11 cellular contexts compared by ENCODE assay signal in genomic region chr7:36863901-36864701, GRCh38.
DNase-seq lines count a peak whose midpoint lies in the region; ATAC-seq, FAIRE-seq and TF ChIP-seq lines count a peak whose summit lies in the region.
"Had no signal": no experiment of that assay in that cellular context is flagged by ENCODE, and none has a peak within 500 bp of the region (broad histone marks: within the 10 kb centered on the region; RNA-seq: fewer than 3 reads in every experiment).

No MANE protein-coding gene starts in this region.

- ATAC-seq in activated CD4-positive, alpha-beta T cell treated with anti-CD3 and anti-CD28 coated beads for 36 hours = peak; percentile 16
- ATAC-seq in WTC11 (no peak), right lobe of liver (peak; percentile 50 to 78 (median 66))

- H3K27ac ChIP-seq in right lobe of liver = no peak overlapping the region

- peak overlapping the region; percentile 21 for H3K27ac Mint-ChIP-seq in activated CD4-positive, alpha-beta T cell treated with anti-CD3 and anti-CD28 coated beads for 36 hours
- no peak overlapping the region for H3K27ac Mint-ChIP-seq in WTC11

- H3K9me3 Mint-ChIP-seq in activated CD4-positive, alpha-beta T cell treated with anti-CD3 and anti-CD28 coated beads for 36 hours (ENCODE audit: low read depth) = no peaks in the 10 kb centered on the region
- no peaks in the 10 kb centered on the region for H3K9me3 Mint-ChIP-seq in WTC11

- FAIRE-seq in GM19239 (lab: Jason Lieb, UNC) = no peak

- intact Hi-C loops in activated CD4-positive, alpha-beta T cell treated with anti-CD3 and anti-CD28 coated beads for 36 hours (cut with DNase I, micrococcal nuclease) = no loop called here
- intact Hi-C loops in right lobe of liver (cut with DNase I) = no loop called here

- no peaks in the 10 kb centered on the region for H3K4me1 ChIP-seq in right lobe of liver

- WGBS in right lobe of liver (ENCODE audit: insufficient coverage, low coverage, low lambda C conversion rate, missing lambda C conversion rate) = 39% methylated on average over 4 of the region's 10 CpGs

- no peak for TF ChIP-seq CTCF in WTC11 (IDR thresholded peaks at IDR 0.05)
- TF ChIP-seq CTCF in right lobe of liver (IDR thresholded peaks at IDR 0.05) = no peak

- no peaks in the 10 kb centered on the region for H3K27me3 Mint-ChIP-seq in activated CD4-positive, alpha-beta T cell treated with anti-CD3 and anti-CD28 coated beads for 36 hours
- H3K27me3 Mint-ChIP-seq in WTC11 (ENCODE audit: low read depth) = no peaks in the 10 kb centered on the region

- H3K4me3 Mint-ChIP-seq in activated CD4-positive, alpha-beta T cell treated with anti-CD3 and anti-CD28 coated beads for 36 hours = no peak overlapping the region
- H3K4me3 Mint-ChIP-seq in WTC11 = no peak overlapping the region

- H3K4me1 Mint-ChIP-seq in activated CD4-positive, alpha-beta T cell treated with anti-CD3 and anti-CD28 coated beads for 36 hours = peaks cover 10% of the 10 kb centered on the region
- peaks cover 10% of the 10 kb centered on the region for H3K4me1 Mint-ChIP-seq in WTC11

- CTCF ChIA-PET in activated CD4-positive, alpha-beta T cell treated with anti-CD3 and anti-CD28 coated beads for 36 hours (lab: Charles Lee) = interaction anchor here (0.6 to 0.8 kb wide), 4 partner anchors 11 to 816 kb away, joined by 3 read pairs; no protein-coding TSS in a partner anchor
- CTCF ChIA-PET in WTC11 (lab: Charles Lee) = no interaction called here

- TF ChIP-seq POLR2A in right lobe of liver (IDR thresholded peaks at IDR 0.05) = no peak

- H3K36me3 Mint-ChIP-seq in activated CD4-positive, alpha-beta T cell treated with anti-CD3 and anti-CD28 coated beads for 36 hours (ENCODE audit: low read depth) = peaks cover 82% of the 10 kb centered on the region
- no peaks in the 10 kb centered on the region for H3K36me3 Mint-ChIP-seq in WTC11

- H3K27me3 ChIP-seq in right lobe of liver = no peaks in the 10 kb centered on the region

- peaks cover 0 to under 1% (median 0%) of the 10 kb centered on the region in 4 donors for H3K36me3 ChIP-seq in right lobe of liver

- DNase-seq in activated CD4-positive, alpha-beta T cell treated with anti-CD3 and anti-CD28 coated beads for 36 hours = no peak
- DNase-seq in activated CD4-positive, alpha-beta T cell treated with anti-CD3 and anti-CD28 coated beads, Interleukin-2, amount 50 U/mL, for 1 hour = no peak
- DNase-seq in WTC11 (ENCODE audit: low spot score) (no peak), right lobe of liver (no peak), anterior cingulate cortex (lab: John Stamatoyannopoulos, UW) (no peak), GM19239 (ENCODE audit: insufficient read length, low spot score) (no peak)
- DNase-seq in stimulated activated CD8-positive, alpha-beta memory T cell treated with anti-CD3 and anti-CD28 coated beads, Interleukin-7, amount 100 ng/mL, for 1 hour (ENCODE audit: low read depth in 2 of 2) = peak; percentile 6 to 22
- DNase-seq in activated CD4-positive, CD25-positive, alpha-beta regulatory T cell treated with anti-CD3 and anti-CD28 coated beads, Interleukin-2, amount 50 U/mL, for 72 hours = no peak
- DNase-seq: ACHN, mammary epithelial cell, NCI-H226 had no signal

- H3K4me3 ChIP-seq in right lobe of liver = no peak overlapping the region

- H3K9me3 ChIP-seq in right lobe of liver = no peaks in the 10 kb centered on the region

- POLR2A ChIA-PET in activated CD4-positive, alpha-beta T cell treated with anti-CD3 and anti-CD28 coated beads for 36 hours (lab: Charles Lee) = no interaction called here
- POLR2A ChIA-PET in WTC11 (lab: Charles Lee) = no interaction called here

TF ChIP-seq in WTC11, 78 proteins besides CTCF, POLR2A, EP300 and RAD21:
- TF ChIP-seq GABPB1 (CRISPR knock-in tag; IDR thresholded peaks at IDR 0.05) (peak; percentile 78), ZNF416 (CRISPR knock-in tag; IDR thresholded peaks at IDR 0.05) (no peak), ELF4 (CRISPR knock-in tag; IDR thresholded peaks at IDR 0.05; ENCODE audit: low read depth) (no peak)

Comparison
In these comparisons a context has a peak if more than half of its experiments do, and no peak if none do; other contexts are left out.
1. DNase-seq: peak in stimulated activated CD8-positive, alpha-beta memory T cell treated with anti-CD3 and anti-CD28 coated beads, Interleukin-7, amount 100 ng/mL, for 1 hour (2 of 2); none in activated CD4-positive, alpha-beta T cell treated with anti-CD3 and anti-CD28 coated beads for 36 hours (single experiment), activated CD4-positive, alpha-beta T cell treated with anti-CD3 and anti-CD28 coated beads, Interleukin-2, amount 50 U/mL, for 1 hour (single experiment), WTC11 (single experiment), right lobe of liver (0 of 3), anterior cingulate cortex (0 of 58), GM19239 (single experiment) and activated CD4-positive, CD25-positive, alpha-beta regulatory T cell treated with anti-CD3 and anti-CD28 coated beads, Interleukin-2, amount 50 U/mL, for 72 hours (single experiment).